ENCODE assay signal across 19 cellular contexts in genomic region chr18:30679285-30679930, GRCh38.
"Had no signal": no experiment of that assay in that cellular context is flagged by ENCODE, and none has a peak within 500 bp of the region (broad histone marks: within the 10 kb centered on the region; RNA-seq: fewer than 3 reads in every experiment).

No MANE protein-coding gene starts in this region.

- H3K27me3 ChIP-seq: foreskin keratinocyte, pancreas, right lobe of liver, suprapubic skin, thyroid gland had no signal

- ATAC-seq: effector memory CD8-positive, alpha-beta T cell; foreskin keratinocyte; left cardiac atrium; pancreas; right lobe of liver; stimulated activated effector memory CD8-positive, alpha-beta T cell treated with anti-CD3 and anti-CD28 coated beads, Interleukin-12 subunit alpha, Interleukin-12 subunit beta, amount 100 ng/mL, for 72 hours; stimulated activated naive CD8-positive, alpha-beta T cell treated with anti-CD3 and anti-CD28 coated beads, Interleukin-15, Interleukin-2, amounts not matched to agents 100 U/mL and 50 U/mL, for 24 hours had no signal

- H3K36me3 ChIP-seq: left ventricle myocardium inferior, pancreas, right lobe of liver, suprapubic skin, thyroid gland had no signal

- H3K4me3 ChIP-seq: left ventricle myocardium inferior, lung, pancreas, right lobe of liver, suprapubic skin, thyroid gland had no signal

- H3K9me3 ChIP-seq: left ventricle myocardium inferior, pancreas, suprapubic skin, thyroid gland had no signal

- FAIRE-seq: kidney, pancreas, urothelium cell line had no signal

- H3K27ac ChIP-seq: foreskin keratinocyte, left ventricle myocardium inferior, pancreas, right lobe of liver, suprapubic skin, thyroid gland had no signal

- DNase-seq: effector memory CD8-positive, alpha-beta T cell; foreskin keratinocyte; immature natural killer cell; kidney; left cardiac atrium; left ventricle myocardium inferior; mesenchymal stem cell; naive B cell; occipital lobe; pancreas; right lobe of liver; stimulated activated CD4-positive, alpha-beta T cell treated with anti-CD3 and anti-CD28 coated beads, Interleukin-4, amount 100 ng/mL, for 1 hour; stimulated activated CD8-positive, alpha-beta memory T cell treated with anti-CD3 and anti-CD28 coated beads, Interleukin-4, amount 100 ng/mL, for 48 hours; stimulated activated naive CD8-positive, alpha-beta T cell treated with anti-CD3 and anti-CD28 coated beads, Interleukin-15, Interleukin-2, amounts not matched to agents 100 U/mL and 50 U/mL, for 24 hours; thyroid gland had no signal

- H3K4me1 ChIP-seq: foreskin keratinocyte, left ventricle myocardium inferior, pancreas, right lobe of liver, suprapubic skin, thyroid gland had no signal
